In genomic region chr4:146105464-146105863, GRCh38 we compare ENCODE assay signal across 12 cellular contexts.
DNase-seq lines count a peak whose midpoint lies in the region; ATAC-seq and TF ChIP-seq lines count a peak whose summit lies in the region.
"Had no signal": no experiment of that assay in that cellular context is flagged by ENCODE, and none has a peak within 500 bp of the region (broad histone marks: within the 10 kb centered on the region; RNA-seq: fewer than 3 reads in every experiment).

No MANE protein-coding gene starts in this region.

- peak overlapping the region; percentile 66; the same call in 1 of the 2 replicates for H2AFZ ChIP-seq in GM23338

- H4K20me1 ChIP-seq in GM23338 (replicated peaks; ENCODE audit: insufficient read depth) = no peaks in the 10 kb centered on the region

- H3K27me3 Mint-ChIP-seq in GM23338 (ENCODE audit: insufficient read depth, low read depth, poor library complexity) = no peaks in the 10 kb centered on the region

- no peaks in the 10 kb centered on the region for H3K79me2 ChIP-seq in GM23338 (replicated peaks; ENCODE audit: insufficient read depth)

- no peaks in the 10 kb centered on the region for H3K36me3 Mint-ChIP-seq in GM23338 (ENCODE audit: low read depth)

- H3K27ac ChIP-seq in GM23338 (ENCODE audit: low read depth) (no peak overlapping the region), lower lobe of right lung (peak overlapping the region; percentile 5)

- H3K27me3 ChIP-seq in GM23338 (ENCODE audit: insufficient read depth) = no peaks in the 10 kb centered on the region
- H3K27me3 ChIP-seq in lower lobe of right lung (ENCODE audit: low read depth) = no peaks in the 10 kb centered on the region
- H3K27me3 ChIP-seq: body of pancreas had no signal

- H3K4me3 Mint-ChIP-seq in GM23338 = no peak overlapping the region

- no peak for TF ChIP-seq CTCF in GM23338 (conservative IDR thresholded peaks at IDR 0.05; ENCODE audit: low read depth in 2 of 2)
- no peak for TF ChIP-seq CTCF in lower lobe of right lung (IDR thresholded peaks at IDR 0.05)

- H3K4me1 ChIP-seq in GM23338 (ENCODE audit: insufficient read depth) (no peaks in the 10 kb centered on the region), lower lobe of right lung (no peaks in the 10 kb centered on the region)
- H3K4me1 ChIP-seq: body of pancreas had no signal

- no peak overlapping the region for H3K4me2 ChIP-seq in GM23338

- H3K9me3 Mint-ChIP-seq in GM23338 = no peaks in the 10 kb centered on the region

- ATAC-seq in GM19324 (IDR thresholded peaks at IDR 0.05; ENCODE audit: low FRiP score, unreplicated experiment) = peak; percentile 62
- no peak for ATAC-seq in GM23338
- peak; percentile 54 for ATAC-seq in HG03558 (IDR thresholded peaks at IDR 0.05; ENCODE audit: extremely low read depth, unreplicated experiment)
- ATAC-seq in lower lobe of right lung = peak; percentile 75 to 81
- ATAC-seq: body of pancreas had no signal

- H3F3A ChIP-seq in GM23338 (replicated peaks; ENCODE audit: low read depth) = no peaks in the 10 kb centered on the region

- DNase-seq in GM23338 (ENCODE audit: low spot score) (no peak), lower lobe of right lung (no peak), NCI-H146 (lab: John Stamatoyannopoulos, UW) (no peak), kidney tubule cell (ENCODE audit: low spot score) (no peak), NCI-H2196 treated with DMSO at 0.1 percent for 48 hours (lab: John Stamatoyannopoulos, UW; ENCODE audit: unreplicated experiment) (no peak), AG20443 (ENCODE audit: low spot score) (no peak)
- DNase-seq: DND-41, posterior cingulate gyrus, SW 1271 had no signal

- no peak overlapping the region for H3K4me3 ChIP-seq in GM23338
- H3K4me3 ChIP-seq in lower lobe of right lung = no peak overlapping the region
- H3K4me3 ChIP-seq: body of pancreas had no signal

- no peaks in the 10 kb centered on the region for H3K4me1 Mint-ChIP-seq in GM23338

- no peaks in the 10 kb centered on the region for H3K9me3 ChIP-seq in lower lobe of right lung
- H3K9me3 ChIP-seq: body of pancreas had no signal

- no peak overlapping the region for H3K27ac Mint-ChIP-seq in GM23338

- peaks cover 3% of the 10 kb centered on the region; the same call in 1 of the 2 replicates for H3K9me2 ChIP-seq in GM23338 (ENCODE audit: insufficient read depth)

- intact Hi-C loops in lower lobe of right lung (cut with DNase I) = no loop called here

- H3K36me3 ChIP-seq in GM23338 (ENCODE audit: insufficient read depth) = no peaks in the 10 kb centered on the region
- no peaks in the 10 kb centered on the region for H3K36me3 ChIP-seq in lower lobe of right lung

TF ChIP-seq in GM23338, 12 proteins besides CTCF, POLR2A, EP300 and RAD21 (continues in another document):
- TF ChIP-seq EZH2phosphoT487 (IDR thresholded peaks at IDR 0.05; ENCODE audit: unreplicated experiment) = no peak
- no peak for TF ChIP-seq CREB1 (CRISPR knock-in tag; IDR thresholded peaks at IDR 0.05; ENCODE audit: low read depth)
- TF ChIP-seq ETS1 (IDR thresholded peaks at IDR 0.05) = no peak
- TF ChIP-seq, protein P1, sequence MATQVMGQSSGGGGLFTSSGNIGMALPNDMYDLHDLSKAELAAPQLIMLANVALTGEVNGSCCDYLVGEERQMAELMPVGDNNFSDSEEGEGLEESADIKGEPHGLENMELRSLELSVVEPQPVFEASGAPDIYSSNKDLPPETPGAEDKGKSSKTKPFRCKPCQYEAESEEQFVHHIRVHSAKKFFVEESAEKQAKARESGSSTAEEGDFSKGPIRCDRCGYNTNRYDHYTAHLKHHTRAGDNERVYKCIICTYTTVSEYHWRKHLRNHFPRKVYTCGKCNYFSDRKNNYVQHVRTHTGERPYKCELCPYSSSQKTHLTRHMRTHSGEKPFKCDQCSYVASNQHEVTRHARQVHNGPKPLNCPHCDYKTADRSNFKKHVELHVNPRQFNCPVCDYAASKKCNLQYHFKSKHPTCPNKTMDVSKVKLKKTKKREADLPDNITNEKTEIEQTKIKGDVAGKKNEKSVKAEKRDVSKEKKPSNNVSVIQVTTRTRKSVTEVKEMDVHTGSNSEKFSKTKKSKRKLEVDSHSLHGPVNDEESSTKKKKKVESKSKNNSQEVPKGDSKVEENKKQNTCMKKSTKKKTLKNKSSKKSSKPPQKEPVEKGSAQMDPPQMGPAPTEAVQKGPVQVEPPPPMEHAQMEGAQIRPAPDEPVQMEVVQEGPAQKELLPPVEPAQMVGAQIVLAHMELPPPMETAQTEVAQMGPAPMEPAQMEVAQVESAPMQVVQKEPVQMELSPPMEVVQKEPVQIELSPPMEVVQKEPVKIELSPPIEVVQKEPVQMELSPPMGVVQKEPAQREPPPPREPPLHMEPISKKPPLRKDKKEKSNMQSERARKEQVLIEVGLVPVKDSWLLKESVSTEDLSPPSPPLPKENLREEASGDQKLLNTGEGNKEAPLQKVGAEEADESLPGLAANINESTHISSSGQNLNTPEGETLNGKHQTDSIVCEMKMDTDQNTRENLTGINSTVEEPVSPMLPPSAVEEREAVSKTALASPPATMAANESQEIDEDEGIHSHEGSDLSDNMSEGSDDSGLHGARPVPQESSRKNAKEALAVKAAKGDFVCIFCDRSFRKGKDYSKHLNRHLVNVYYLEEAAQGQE (IDR thresholded peaks at IDR 0.05; ENCODE audit: unreplicated experiment) = no peak
- no peak for TF ChIP-seq POLR2AphosphoS5 (IDR thresholded peaks at IDR 0.05; ENCODE audit: low read depth)
- no peak for TF ChIP-seq EZH2 (IDR thresholded peaks at IDR 0.05; ENCODE audit: low read depth, unreplicated experiment)
- TF ChIP-seq ZNF114 (CRISPR knock-in tag; IDR thresholded peaks at IDR 0.05) = no peak
- no peak for TF ChIP-seq ZNF331 (CRISPR knock-in tag; IDR thresholded peaks at IDR 0.05; ENCODE audit: low read depth)
- TF ChIP-seq JUNB (IDR thresholded peaks at IDR 0.05; ENCODE audit: unreplicated experiment) = no peak
- no peak for TF ChIP-seq STAT1 (IDR thresholded peaks at IDR 0.05; ENCODE audit: unreplicated experiment)
- TF ChIP-seq NANOG (IDR thresholded peaks at IDR 0.05; ENCODE audit: borderline replicate concordance) = no peak
